Comparison of ENCODE assay signal across 29 cellular contexts in the genomic region with DNA sequence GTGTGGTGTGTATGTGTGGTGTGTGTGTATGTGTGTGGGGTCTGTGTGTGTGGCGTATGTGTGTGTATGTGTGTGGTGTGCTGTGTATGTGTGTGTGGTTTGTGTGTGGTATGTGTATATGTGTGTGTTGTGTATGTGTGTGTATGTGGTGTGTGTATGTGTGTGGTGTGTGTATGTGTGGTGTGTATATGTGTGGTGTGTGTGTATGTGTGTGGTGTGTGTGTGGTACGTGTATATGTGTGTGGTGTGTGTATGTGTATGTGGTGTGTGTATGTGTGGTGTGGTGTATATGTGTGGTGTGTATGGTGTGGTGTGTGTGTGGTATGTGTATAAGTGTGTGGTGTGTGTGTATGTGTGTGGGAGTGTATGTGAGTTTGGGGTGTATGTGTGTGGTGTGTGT.
"Had no signal": no experiment of that assay in that cellular context is flagged by ENCODE, and none has a peak within 500 bp of the region (broad histone marks: within the 10 kb centered on the region; RNA-seq: fewer than 3 reads in every experiment).

No MANE protein-coding gene starts in this region.

- H3K27me3 ChIP-seq: adrenal gland, body of pancreas, breast epithelium, MG63, SJCRH30 had no signal

- FAIRE-seq: astrocyte had no signal

- ATAC-seq: activated naive CD4-positive, alpha-beta T cell treated with anti-CD3 and anti-CD28 coated beads, Interleukin-2, amount 50 U/mL, for 72 hours; activated T-cell treated with anti-CD3 and anti-CD28 coated beads, Interleukin-2, amount 50 U/mL, for 4 hours; body of pancreas; Panc1 had no signal

- H3K4me3 Mint-ChIP-seq: activated CD4-positive, alpha-beta memory T cell treated with anti-CD3 and anti-CD28 coated beads for 36 hours; activated naive CD4-positive, alpha-beta T cell treated with anti-CD3 and anti-CD28 coated beads for 36 hours; activated T-cell treated with anti-CD3 and anti-CD28 coated beads, Interleukin-2, amount 50 U/mL, for 4 hours; activated T-helper 1 cell treated with anti-CD3 and anti-CD28 coated beads, Interleukin-12 subunit alpha, Interleukin-12 subunit beta, Interleukin-2, Interleukin-4 antibody, amounts not matched to agents 30 ng/mL and 10 ng/mL and 1 ng/mL, durations not matched to agents 14 hours and 24 hours and 36 hours had no signal

- H3K4me1 ChIP-seq: adrenal gland, body of pancreas, breast epithelium, SJCRH30 had no signal

- H3K27ac ChIP-seq: adrenal gland, body of pancreas, breast epithelium, SJCRH30, SK-N-MC had no signal

- H3K36me3 ChIP-seq: adrenal gland, breast epithelium, MG63, SJCRH30 had no signal

- H3K27ac Mint-ChIP-seq: activated CD4-positive, alpha-beta memory T cell treated with anti-CD3 and anti-CD28 coated beads for 36 hours; activated naive CD4-positive, alpha-beta T cell treated with anti-CD3 and anti-CD28 coated beads for 36 hours; activated naive CD4-positive, alpha-beta T cell treated with anti-CD3 and anti-CD28 coated beads, Interleukin-2, amount 50 U/mL, for 72 hours; activated T-helper 1 cell treated with anti-CD3 and anti-CD28 coated beads, Interleukin-12 subunit alpha, Interleukin-12 subunit beta, Interleukin-2, Interleukin-4 antibody, amounts not matched to agents 30 ng/mL and 10 ng/mL and 1 ng/mL, durations not matched to agents 14 hours and 24 hours and 36 hours had no signal

- H3K9me3 Mint-ChIP-seq: activated T-cell treated with anti-CD3 and anti-CD28 coated beads, Interleukin-2, amount 50 U/mL, for 4 hours; activated T-helper 1 cell treated with anti-CD3 and anti-CD28 coated beads, Interleukin-12 subunit alpha, Interleukin-12 subunit beta, Interleukin-2, Interleukin-4 antibody, amounts not matched to agents 30 ng/mL and 10 ng/mL and 1 ng/mL, durations not matched to agents 14 hours and 24 hours and 36 hours had no signal

- H3K36me3 Mint-ChIP-seq: activated CD4-positive, alpha-beta memory T cell treated with anti-CD3 and anti-CD28 coated beads for 36 hours; activated naive CD4-positive, alpha-beta T cell treated with anti-CD3 and anti-CD28 coated beads, Interleukin-2, amount 50 U/mL, for 72 hours had no signal

- H3K4me3 ChIP-seq: adrenal gland, body of pancreas, breast epithelium, MG63, SJCRH30, SK-N-MC had no signal

- DNase-seq: activated CD4-positive, alpha-beta memory T cell treated with anti-CD3 and anti-CD28 coated beads for 36 hours; activated CD4-positive, alpha-beta T cell treated with anti-CD3 and anti-CD28 coated beads, Interleukin-2, amount 50 U/mL, for 1 hour; activated CD8-positive, alpha-beta memory T cell treated with anti-CD3 and anti-CD28 coated beads, Interleukin-2, amount 50 U/mL, for 4 hours; activated gamma-delta T cell treated with Interleukin-2 at 50 U/mL for 16 hours; activated naive CD4-positive, alpha-beta T cell treated with anti-CD3 and anti-CD28 coated beads for 36 hours; activated T-cell treated with anti-CD3 and anti-CD28 coated beads for 4 hours; activated T-cell treated with anti-CD3 and anti-CD28 coated beads, Interleukin-2, amount 50 U/mL, for 4 hours; adrenal gland; body of pancreas; Kasumi-1; KG1; MG63; NCI-H1048; NCI-H1105 treated with DMSO at 0.1 percent for 48 hours; NCI-H1436; NCI-H1694; NCI-H1930; NCI-H2081 treated with DMSO at 0.1 percent for 48 hours; NCI-H345; NCI-H524 treated with DMSO at 0.1 percent for 48 hours; SHP77; SJCRH30; T1000 had no signal

- H3K9me3 ChIP-seq: adrenal gland, body of pancreas, MG63, SJCRH30 had no signal

- H3K27me3 Mint-ChIP-seq: activated CD4-positive, alpha-beta memory T cell treated with anti-CD3 and anti-CD28 coated beads for 36 hours had no signal
